Comparison of ENCODE assay signal across 17 cellular contexts in genomic region chr3:146117406-146118285, GRCh38. TPM values are rescaled to one million over a fixed set of nuclear protein-coding genes. Genes with fewer than 3 reads are reported as not detected.
DNase-seq lines count a peak whose midpoint lies in the region; ATAC-seq and TF ChIP-seq lines count a peak whose summit lies in the region.
"Had no signal": no experiment of that assay in that cellular context is flagged by ENCODE, and none has a peak within 500 bp of the region (broad histone marks: within the 10 kb centered on the region; RNA-seq: fewer than 3 reads in every experiment).

No MANE protein-coding gene starts in this region.

- in situ Hi-C loops in IMR-90 (cut with MboI; ENCODE audit: low sequenced_read_pairs): no loop called here

- H3K23ac ChIP-seq in IMR-90 (ENCODE audit: low read depth, low read length): no peak overlapping the region

- H3K27ac ChIP-seq in IMR-90 (ENCODE audit: insufficient read depth, low read length) (peak overlapping the region; percentile 57; the same call in 1 of the 2 replicates), left ventricle myocardium inferior (replicated peaks) (no peak overlapping the region)
- H3K27ac ChIP-seq: prostate gland had no signal

- WGBS in IMR-90 (ENCODE audit: extremely low coverage in 2 of 2, insufficient read length in 1 of 2), 2 experiments: no CpG with 5 or more reads among the region's 2 CpGs

- H2AK9ac ChIP-seq in IMR-90 (replicated peaks; ENCODE audit: low read depth, low read length, poor library complexity): no peak overlapping the region

- no peak overlapping the region for H3K4me2 ChIP-seq in IMR-90 (ENCODE audit: low read depth, low read length)

- H3K9me3 Mint-ChIP-seq in activated naive CD8-positive, alpha-beta T cell treated with anti-CD3 and anti-CD28 coated beads for 36 hours: peaks cover 15% of the 10 kb centered on the region

- H2BK20ac ChIP-seq in IMR-90 (ENCODE audit: low read depth, low read length): peak overlapping the region; percentile 79

- peak; percentile 88 for ATAC-seq in IMR-90 (ENCODE audit: low read depth)
- ATAC-seq: activated T-cell treated with anti-CD3 and anti-CD28 coated beads, Interleukin-2, amount 50 U/mL, for 4 hours; Panc1 had no signal

- H3K36me3 ChIP-seq in IMR-90 (ENCODE audit: control insufficient read depth, insufficient read depth, low read length) (peaks cover 16% of the 10 kb centered on the region), left ventricle myocardium inferior (peaks cover 88% of the 10 kb centered on the region)
- H3K36me3 ChIP-seq: prostate gland had no signal

- H3K9ac ChIP-seq in IMR-90 (ENCODE audit: low read depth, low read length): no peak overlapping the region

- no peak overlapping the region for H4K91ac ChIP-seq in IMR-90 (ENCODE audit: insufficient read depth, low read depth, low read length)

- POLR2A ChIA-PET in IMR-90 (lab: Charles Lee; ENCODE audit: unreplicated experiment): interaction anchor here (0.7 kb wide), 1 partner anchor 134 kb away, joined by 3 read pairs; no protein-coding TSS in a partner anchor

- H3K9me1 ChIP-seq in IMR-90 (ENCODE audit: insufficient read depth, low read length): peaks cover 4% of the 10 kb centered on the region

- H3K79me1 ChIP-seq in IMR-90 (ENCODE audit: low read depth in 1 of 2, low read length in 2 of 2): peaks cover 15 to 25% of the 10 kb centered on the region in 2 experiments

- H2AFZ ChIP-seq in IMR-90 (replicated peaks; ENCODE audit: low read length, poor library complexity): no peak overlapping the region

- H3K56ac ChIP-seq in IMR-90 (ENCODE audit: extremely low read depth, insufficient read depth, low read length): no peak overlapping the region

- H4K20me1 ChIP-seq in IMR-90 (ENCODE audit: insufficient read depth, low read length): no peaks in the 10 kb centered on the region

- peak overlapping the region; percentile 68; the same call in 1 of the 2 replicates for H3K18ac ChIP-seq in IMR-90 (ENCODE audit: low read depth, low read length)

- peak overlapping the region; percentile 57 for H2BK5ac ChIP-seq in IMR-90 (ENCODE audit: low read depth, low read length, poor library complexity, severe bottlenecking)

- DNase-seq in AG08396 (ENCODE audit: low spot score) (peak; percentile 47), IMR-90 (peak; percentile 97), choroid plexus epithelial cell (ENCODE audit: low read depth) (peak; percentile 83), left kidney (ENCODE audit: low read depth, low spot score) (peak; percentile 71), left ventricle myocardium inferior (no peak), NCI-H1930 (lab: John Stamatoyannopoulos, UW) (no peak), NCI-H2081 (lab: John Stamatoyannopoulos, UW) (no peak)
- DNase-seq in activated naive CD8-positive, alpha-beta T cell treated with anti-CD3 and anti-CD28 coated beads for 36 hours: no peak
- DNase-seq: activated T-cell treated with anti-CD3 and anti-CD28 coated beads, Interleukin-2, amount 50 U/mL, for 4 hours; NCI-H1092; NCI-H510A treated with DMSO at 0.1 percent for 48 hours; T-helper 1 cell had no signal

- TF ChIP-seq RAD21 in IMR-90 (IDR thresholded peaks at IDR 0.05; ENCODE audit: low read length): no peak

- H3K4me1 Mint-ChIP-seq in activated naive CD8-positive, alpha-beta T cell treated with anti-CD3 and anti-CD28 coated beads for 36 hours: no peaks in the 10 kb centered on the region
- H3K4me1 Mint-ChIP-seq: brain, CD14-positive monocyte had no signal

- no peak overlapping the region; the same call in 2 of the 3 replicates for H2BK15ac ChIP-seq in IMR-90 (ENCODE audit: low read depth, low read length)

- no peak overlapping the region for H3K4me3 Mint-ChIP-seq in activated naive CD8-positive, alpha-beta T cell treated with anti-CD3 and anti-CD28 coated beads for 36 hours
- H3K4me3 Mint-ChIP-seq: activated T-cell treated with anti-CD3 and anti-CD28 coated beads, Interleukin-2, amount 50 U/mL, for 4 hours; brain; CD14-positive monocyte; stimulated activated naive CD8-positive, alpha-beta T cell treated with anti-CD3 and anti-CD28 coated beads, Interleukin-15, Interleukin-2, amounts not matched to agents 100 ng/mL and 50 ng/mL, for 24 hours had no signal

- no peaks in the 10 kb centered on the region for H3K27me3 Mint-ChIP-seq in activated naive CD8-positive, alpha-beta T cell treated with anti-CD3 and anti-CD28 coated beads for 36 hours
- H3K27me3 Mint-ChIP-seq: stimulated activated naive CD8-positive, alpha-beta T cell treated with anti-CD3 and anti-CD28 coated beads, Interleukin-15, Interleukin-2, amounts not matched to agents 100 ng/mL and 50 ng/mL, for 24 hours had no signal

- TF ChIP-seq POLR2A in IMR-90 (IDR thresholded peaks at IDR 0.05; ENCODE audit: low read depth, low read length): no peak

- H3K4me3 ChIP-seq in IMR-90 (ENCODE audit: insufficient read depth, low read depth, low read length) (no peak overlapping the region), choroid plexus epithelial cell (ENCODE audit: low read depth, low read length) (no peak overlapping the region), left ventricle myocardium inferior (no peak overlapping the region)
- H3K4me3 ChIP-seq: prostate gland had no signal

- H3K9me3 ChIP-seq in IMR-90 (ENCODE audit: control insufficient read depth, insufficient read depth, low read length) (0 out of 2 replicates have a peak, but pooled peaks cover 4% of the 10 kb centered on the region), left ventricle myocardium inferior (replicated peaks) (peaks cover 39% of the 10 kb centered on the region)
- H3K9me3 ChIP-seq: prostate gland had no signal

- no TSS peak for BruUV-seq in IMR-90 (replicated peaks; lab: Mats Ljungman, UMichigan)

- H2BK120ac ChIP-seq in IMR-90 (ENCODE audit: low read depth, low read length): 0 out of 2 replicates have a peak overlapping the region, but pooled peaks have one; percentile 51

- CTCF ChIA-PET in IMR-90 (lab: Yijun Ruan, JAX): interaction anchor here (0.8 to 1.3 kb wide), 2 partner anchors 12 to 209 kb away, joined by 3 read pairs; no protein-coding TSS in a partner anchor

- H3K14ac ChIP-seq in IMR-90 (replicated peaks; ENCODE audit: low read depth, low read length): peak overlapping the region; percentile 77

- H2AK5ac ChIP-seq in IMR-90 (ENCODE audit: low read depth, low read length): no peak overlapping the region

- H3K27me3 ChIP-seq in IMR-90 (ENCODE audit: control insufficient read depth, insufficient read depth, low read length): no peaks in the 10 kb centered on the region
- no peaks in the 10 kb centered on the region for H3K27me3 ChIP-seq in left ventricle myocardium inferior (ENCODE audit: low read depth)

- H3K4me1 ChIP-seq in IMR-90 (ENCODE audit: control insufficient read depth, insufficient read depth, low read length) (peaks cover 6% of the 10 kb centered on the region), left ventricle myocardium inferior (peaks cover 5% of the 10 kb centered on the region)
- H3K4me1 ChIP-seq: prostate gland had no signal

- H3K27ac Mint-ChIP-seq in activated naive CD8-positive, alpha-beta T cell treated with anti-CD3 and anti-CD28 coated beads for 36 hours: no peak overlapping the region
- H3K27ac Mint-ChIP-seq: brain; CD14-positive monocyte; stimulated activated naive CD8-positive, alpha-beta T cell treated with anti-CD3 and anti-CD28 coated beads, Interleukin-15, Interleukin-2, amounts not matched to agents 100 ng/mL and 50 ng/mL, for 24 hours had no signal

- peak overlapping the region in 1 of 2 experiments; percentile 41; a peak in 1 of 4 replicates for H4K8ac ChIP-seq in IMR-90 (ENCODE audit: low read depth in 2 of 2, low read length in 2 of 2)

- dilution Hi-C loops in IMR-90 (cut with HindIII; ENCODE audit: low sequenced_read_pairs, unreplicated experiment): no loop called here

- intact Hi-C loops in IMR-90 (cut with micrococcal nuclease): no loop called here
- intact Hi-C loops in left ventricle myocardium inferior (cut with micrococcal nuclease): no loop called here

- H3K4ac ChIP-seq in IMR-90 (ENCODE audit: low read depth, low read length): peak overlapping the region; percentile 42; the same call in 1 of the 2 replicates

- H4K5ac ChIP-seq in IMR-90 (ENCODE audit: low read depth, low read length): peak overlapping the region; percentile 14; the same call in 1 of the 2 replicates

- TF ChIP-seq CTCF in IMR-90 (conservative IDR thresholded peaks at IDR 0.05; ENCODE audit: low read depth, low read length): no peak
- no peak for TF ChIP-seq CTCF in choroid plexus epithelial cell (conservative IDR thresholded peaks at IDR 0.05; ENCODE audit: low read depth, low read length)
- TF ChIP-seq CTCF in left ventricle myocardium inferior (IDR thresholded peaks at IDR 0.05; ENCODE audit: borderline replicate concordance): no peak

- H3K36me3 Mint-ChIP-seq in activated naive CD8-positive, alpha-beta T cell treated with anti-CD3 and anti-CD28 coated beads for 36 hours: no peaks in the 10 kb centered on the region
- H3K36me3 Mint-ChIP-seq: CD14-positive monocyte had no signal

TF ChIP-seq in IMR-90, 13 proteins besides CTCF, POLR2A, EP300 and RAD21:
- peak; percentile 42; the same call in 1 of the 2 replicates for TF ChIP-seq FOS (IDR thresholded peaks at IDR 0.05; ENCODE audit: low read depth, low read length)
- TF ChIP-seq, protein P1, sequence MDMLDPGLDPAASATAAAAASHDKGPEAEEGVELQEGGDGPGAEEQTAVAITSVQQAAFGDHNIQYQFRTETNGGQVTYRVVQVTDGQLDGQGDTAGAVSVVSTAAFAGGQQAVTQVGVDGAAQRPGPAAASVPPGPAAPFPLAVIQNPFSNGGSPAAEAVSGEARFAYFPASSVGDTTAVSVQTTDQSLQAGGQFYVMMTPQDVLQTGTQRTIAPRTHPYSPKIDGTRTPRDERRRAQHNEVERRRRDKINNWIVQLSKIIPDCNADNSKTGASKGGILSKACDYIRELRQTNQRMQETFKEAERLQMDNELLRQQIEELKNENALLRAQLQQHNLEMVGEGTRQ (IDR thresholded peaks at IDR 0.05; ENCODE audit: low read depth, low read length): no peak
- peak; percentile 46 for TF ChIP-seq CEBPB (IDR thresholded peaks at IDR 0.05; ENCODE audit: low read depth, low read length)
- no peak for TF ChIP-seq MXI1 (IDR thresholded peaks at IDR 0.05; ENCODE audit: borderline replicate concordance, low read depth, low read length)
- no peak for TF ChIP-seq MAZ (IDR thresholded peaks at IDR 0.05; ENCODE audit: borderline replicate concordance, low read depth, low read length)
- TF ChIP-seq MAFK (IDR thresholded peaks at IDR 0.05; ENCODE audit: low read depth, low read length): peak; percentile 61
TF ChIP-seq in IMR-90: peak in this region for 3.

RNA-seq across cellular contexts. Expression of gene PLOD2, which starts 43.3 kb away (rescaled TPM):
- total RNA-seq in IMR-90 (2012; rRNA removed): 117 and 225 TPM in 2 replicates
- 62.9 and 84.0 TPM in 2 replicates for polyA plus RNA-seq in IMR-90 (2012; rRNA removed)
- polyA plus RNA-seq in IMR-90 (2012; cell fraction: cytosol; rRNA removed): 9.4 and 11.3 TPM in 2 replicates
- polyA plus RNA-seq in IMR-90 (2012; cell fraction: nucleus; rRNA removed; ENCODE audit: low replicate concordance): 7.9 and 63.0 TPM in 2 replicates
- 1 to 10 TPM; 1.2 to 1.3 TPM for total RNA-seq in activated naive CD8-positive, alpha-beta T cell treated with anti-CD3 and anti-CD28 coated beads for 36 hours
- 21.1 TPM for total RNA-seq in left ventricle myocardium inferior
- polyA plus RNA-seq: CD14-positive monocyte had no signal

Comparison
In these comparisons a context has a peak if more than half of its experiments do, and no peak if none do; other contexts are left out.
1. DNase-seq: peak in AG08396 (single experiment), IMR-90 (single experiment), choroid plexus epithelial cell (single experiment) and left kidney (single experiment); none in activated naive CD8-positive, alpha-beta T cell treated with anti-CD3 and anti-CD28 coated beads for 36 hours (single experiment), left ventricle myocardium inferior (single experiment), NCI-H1930 (0 of 2) and NCI-H2081 (0 of 2).